ENCODE assay signal across 1 cellular context in the genomic region with DNA sequence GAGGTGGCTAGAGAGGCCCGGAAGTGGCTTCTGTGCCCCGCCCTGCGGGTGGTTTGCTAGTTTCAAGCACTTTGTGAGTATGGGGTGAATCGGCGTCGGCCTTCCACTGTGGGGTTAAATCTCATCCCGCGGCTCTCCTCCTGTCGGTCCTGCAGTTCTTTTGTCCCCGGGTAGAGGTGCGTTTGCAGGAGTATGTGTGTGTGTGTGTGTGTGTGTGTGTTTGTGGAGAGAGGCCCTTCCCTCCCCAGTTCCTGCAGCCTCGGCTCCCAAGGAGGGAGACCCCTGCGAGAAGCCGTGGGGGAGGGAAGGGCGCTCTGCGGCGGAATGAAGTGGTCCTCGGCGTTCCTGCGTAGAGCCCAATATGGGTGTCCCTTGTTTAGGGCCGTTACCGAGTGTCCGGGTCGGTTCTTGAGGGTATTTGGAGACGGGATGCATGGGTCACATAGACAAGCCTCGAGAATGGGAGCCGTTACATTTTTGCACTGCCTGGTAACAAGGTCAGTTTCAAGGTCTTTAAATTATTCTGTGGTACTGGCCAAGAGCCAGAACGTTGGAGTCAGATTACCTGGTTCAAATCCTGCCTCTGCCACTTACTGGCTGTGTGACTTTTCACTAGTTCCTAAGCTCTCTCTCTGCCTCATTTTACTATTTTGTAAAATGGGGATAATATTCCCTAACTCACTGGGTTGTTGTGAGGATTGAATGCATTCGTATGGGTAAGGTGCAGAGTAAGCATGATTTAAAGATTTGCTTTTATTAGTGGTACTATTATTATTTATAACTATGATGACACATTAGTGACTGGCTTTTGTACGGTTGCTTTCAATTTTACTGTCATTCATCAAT.
TF ChIP-seq lines count a peak whose summit lies in the region.

A gene (plus strand): TSS at position 56 of the 846 bp plus-strand sequence. CDS start 9,640 bp downstream, outside the sequence.

TF ChIP-seq in HEK293, 187 proteins besides CTCF, POLR2A, EP300 and RAD21 (continued from another document):
- TF ChIP-seq, protein P1, sequence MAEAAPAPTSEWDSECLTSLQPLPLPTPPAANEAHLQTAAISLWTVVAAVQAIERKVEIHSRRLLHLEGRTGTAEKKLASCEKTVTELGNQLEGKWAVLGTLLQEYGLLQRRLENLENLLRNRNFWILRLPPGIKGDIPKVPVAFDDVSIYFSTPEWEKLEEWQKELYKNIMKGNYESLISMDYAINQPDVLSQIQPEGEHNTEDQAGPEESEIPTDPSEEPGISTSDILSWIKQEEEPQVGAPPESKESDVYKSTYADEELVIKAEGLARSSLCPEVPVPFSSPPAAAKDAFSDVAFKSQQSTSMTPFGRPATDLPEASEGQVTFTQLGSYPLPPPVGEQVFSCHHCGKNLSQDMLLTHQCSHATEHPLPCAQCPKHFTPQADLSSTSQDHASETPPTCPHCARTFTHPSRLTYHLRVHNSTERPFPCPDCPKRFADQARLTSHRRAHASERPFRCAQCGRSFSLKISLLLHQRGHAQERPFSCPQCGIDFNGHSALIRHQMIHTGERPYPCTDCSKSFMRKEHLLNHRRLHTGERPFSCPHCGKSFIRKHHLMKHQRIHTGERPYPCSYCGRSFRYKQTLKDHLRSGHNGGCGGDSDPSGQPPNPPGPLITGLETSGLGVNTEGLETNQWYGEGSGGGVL (tag by site-specific recombination; IDR thresholded peaks at IDR 0.05) = peak; percentile 91
- no peak for TF ChIP-seq ZFP3 (tag by site-specific recombination; IDR thresholded peaks at IDR 0.05; ENCODE audit: low read depth)
- TF ChIP-seq, protein P2, sequence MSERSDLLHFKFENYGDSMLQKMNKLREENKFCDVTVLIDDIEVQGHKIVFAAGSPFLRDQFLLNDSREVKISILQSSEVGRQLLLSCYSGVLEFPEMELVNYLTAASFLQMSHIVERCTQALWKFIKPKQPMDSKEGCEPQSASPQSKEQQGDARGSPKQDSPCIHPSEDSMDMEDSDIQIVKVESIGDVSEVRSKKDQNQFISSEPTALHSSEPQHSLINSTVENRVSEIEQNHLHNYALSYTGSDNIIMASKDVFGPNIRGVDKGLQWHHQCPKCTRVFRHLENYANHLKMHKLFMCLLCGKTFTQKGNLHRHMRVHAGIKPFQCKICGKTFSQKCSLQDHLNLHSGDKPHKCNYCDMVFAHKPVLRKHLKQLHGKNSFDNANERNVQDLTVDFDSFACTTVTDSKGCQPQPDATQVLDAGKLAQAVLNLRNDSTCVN (tag by site-specific recombination; optimal IDR thresholded peaks at IDR 0.05) = peak; percentile 40
- TF ChIP-seq KLF8 (tag by site-specific recombination; IDR thresholded peaks at IDR 0.05) = peak; percentile 88
- TF ChIP-seq ZNF629 (tag by site-specific recombination; IDR thresholded peaks at IDR 0.05) = peak; percentile 66; the same call in 1 of the 2 replicates
- TF ChIP-seq ZNF777 (tag by site-specific recombination; IDR thresholded peaks at IDR 0.05; ENCODE audit: borderline replicate concordance) = 0 out of 2 replicates have a peak, but pooled peaks have one; percentile 25
- TF ChIP-seq ZNF76 (tag by site-specific recombination; IDR thresholded peaks at IDR 0.05; ENCODE audit: borderline replicate concordance, low read depth) = peak; percentile 72
- TF ChIP-seq HOXA7 (CRISPR knock-in tag; IDR thresholded peaks at IDR 0.05; ENCODE audit: borderline replicate concordance) = no peak
- TF ChIP-seq ZNF416 (tag by site-specific recombination; IDR thresholded peaks at IDR 0.05) = no peak
- peak; percentile 82; the same call in 1 of the 2 replicates for TF ChIP-seq ZEB2 (tag by site-specific recombination; IDR thresholded peaks at IDR 0.05)
- peak; percentile 100 for TF ChIP-seq GLIS2 (tag by site-specific recombination; IDR thresholded peaks at IDR 0.05)
- TF ChIP-seq GLIS1 (tag by site-specific recombination; IDR thresholded peaks at IDR 0.05) = peak; percentile 73
- TF ChIP-seq ZNF600 (tag by site-specific recombination; IDR thresholded peaks at IDR 0.05) = peak; percentile 89
- TF ChIP-seq ZNF157 (tag by site-specific recombination; IDR thresholded peaks at IDR 0.05) = no peak
- TF ChIP-seq ZNF560 (tag by site-specific recombination; IDR thresholded peaks at IDR 0.05; ENCODE audit: borderline replicate concordance) = no peak
- peak; percentile 97 for TF ChIP-seq ZBTB17 (tag by site-specific recombination; IDR thresholded peaks at IDR 0.05)
- peak; percentile 94 for TF ChIP-seq ZIC2 (tag by site-specific recombination; IDR thresholded peaks at IDR 0.05)
- TF ChIP-seq ZNF16 (tag by site-specific recombination; IDR thresholded peaks at IDR 0.05; ENCODE audit: low read depth) = no peak
- no peak for TF ChIP-seq TCF7L2 (IDR thresholded peaks at IDR 0.05; ENCODE audit: borderline replicate concordance, low read depth, low read length)
- TF ChIP-seq ZNF266 (tag by site-specific recombination; IDR thresholded peaks at IDR 0.05; ENCODE audit: low read depth) = no peak
- TF ChIP-seq, protein P3, sequence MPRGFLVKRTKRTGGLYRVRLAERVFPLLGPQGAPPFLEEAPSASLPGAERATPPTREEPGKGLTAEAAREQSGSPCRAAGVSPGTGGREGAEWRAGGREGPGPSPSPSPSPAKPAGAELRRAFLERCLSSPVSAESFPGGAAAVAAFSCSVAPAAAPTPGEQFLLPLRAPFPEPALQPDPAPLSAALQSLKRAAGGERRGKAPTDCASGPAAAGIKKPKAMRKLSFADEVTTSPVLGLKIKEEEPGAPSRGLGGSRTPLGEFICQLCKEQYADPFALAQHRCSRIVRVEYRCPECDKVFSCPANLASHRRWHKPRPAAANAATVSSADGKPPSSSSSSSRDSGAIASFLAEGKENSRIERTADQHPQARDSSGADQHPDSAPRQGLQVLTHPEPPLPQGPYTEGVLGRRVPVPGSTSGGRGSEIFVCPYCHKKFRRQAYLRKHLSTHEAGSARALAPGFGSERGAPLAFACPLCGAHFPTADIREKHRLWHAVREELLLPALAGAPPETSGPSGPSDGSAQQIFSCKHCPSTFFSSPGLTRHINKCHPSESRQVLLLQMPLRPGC (tag by site-specific recombination; IDR thresholded peaks at IDR 0.05) = peak; percentile 78
- peak; percentile 76 for TF ChIP-seq KLF1 (tag by site-specific recombination; IDR thresholded peaks at IDR 0.05)
- TF ChIP-seq, protein P4, sequence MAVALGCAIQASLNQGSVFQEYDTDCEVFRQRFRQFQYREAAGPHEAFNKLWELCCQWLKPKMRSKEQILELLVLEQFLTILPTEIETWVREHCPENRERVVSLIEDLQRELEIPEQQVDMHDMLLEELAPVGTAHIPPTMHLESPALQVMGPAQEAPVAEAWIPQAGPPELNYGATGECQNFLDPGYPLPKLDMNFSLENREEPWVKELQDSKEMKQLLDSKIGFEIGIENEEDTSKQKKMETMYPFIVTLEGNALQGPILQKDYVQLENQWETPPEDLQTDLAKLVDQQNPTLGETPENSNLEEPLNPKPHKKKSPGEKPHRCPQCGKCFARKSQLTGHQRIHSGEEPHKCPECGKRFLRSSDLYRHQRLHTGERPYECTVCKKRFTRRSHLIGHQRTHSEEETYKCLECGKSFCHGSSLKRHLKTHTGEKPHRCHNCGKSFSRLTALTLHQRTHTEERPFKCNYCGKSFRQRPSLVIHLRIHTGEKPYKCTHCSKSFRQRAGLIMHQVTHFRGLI (tag by site-specific recombination; IDR thresholded peaks at IDR 0.05) = no peak; the same call in 1 of the 2 replicates
- TF ChIP-seq, protein P5, sequence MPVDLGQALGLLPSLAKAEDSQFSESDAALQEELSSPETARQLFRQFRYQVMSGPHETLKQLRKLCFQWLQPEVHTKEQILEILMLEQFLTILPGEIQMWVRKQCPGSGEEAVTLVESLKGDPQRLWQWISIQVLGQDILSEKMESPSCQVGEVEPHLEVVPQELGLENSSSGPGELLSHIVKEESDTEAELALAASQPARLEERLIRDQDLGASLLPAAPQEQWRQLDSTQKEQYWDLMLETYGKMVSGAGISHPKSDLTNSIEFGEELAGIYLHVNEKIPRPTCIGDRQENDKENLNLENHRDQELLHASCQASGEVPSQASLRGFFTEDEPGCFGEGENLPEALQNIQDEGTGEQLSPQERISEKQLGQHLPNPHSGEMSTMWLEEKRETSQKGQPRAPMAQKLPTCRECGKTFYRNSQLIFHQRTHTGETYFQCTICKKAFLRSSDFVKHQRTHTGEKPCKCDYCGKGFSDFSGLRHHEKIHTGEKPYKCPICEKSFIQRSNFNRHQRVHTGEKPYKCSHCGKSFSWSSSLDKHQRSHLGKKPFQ (tag by site-specific recombination; IDR thresholded peaks at IDR 0.05) = peak; percentile 53; the same call in 1 of the 2 replicates
- TF ChIP-seq, protein P6, sequence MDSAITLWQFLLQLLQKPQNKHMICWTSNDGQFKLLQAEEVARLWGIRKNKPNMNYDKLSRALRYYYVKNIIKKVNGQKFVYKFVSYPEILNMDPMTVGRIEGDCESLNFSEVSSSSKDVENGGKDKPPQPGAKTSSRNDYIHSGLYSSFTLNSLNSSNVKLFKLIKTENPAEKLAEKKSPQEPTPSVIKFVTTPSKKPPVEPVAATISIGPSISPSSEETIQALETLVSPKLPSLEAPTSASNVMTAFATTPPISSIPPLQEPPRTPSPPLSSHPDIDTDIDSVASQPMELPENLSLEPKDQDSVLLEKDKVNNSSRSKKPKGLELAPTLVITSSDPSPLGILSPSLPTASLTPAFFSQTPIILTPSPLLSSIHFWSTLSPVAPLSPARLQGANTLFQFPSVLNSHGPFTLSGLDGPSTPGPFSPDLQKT (IDR thresholded peaks at IDR 0.05; ENCODE audit: borderline replicate concordance, low read depth, low read length) = no peak
